ENCODE assay signal across 1 cellular context in the genomic region with DNA sequence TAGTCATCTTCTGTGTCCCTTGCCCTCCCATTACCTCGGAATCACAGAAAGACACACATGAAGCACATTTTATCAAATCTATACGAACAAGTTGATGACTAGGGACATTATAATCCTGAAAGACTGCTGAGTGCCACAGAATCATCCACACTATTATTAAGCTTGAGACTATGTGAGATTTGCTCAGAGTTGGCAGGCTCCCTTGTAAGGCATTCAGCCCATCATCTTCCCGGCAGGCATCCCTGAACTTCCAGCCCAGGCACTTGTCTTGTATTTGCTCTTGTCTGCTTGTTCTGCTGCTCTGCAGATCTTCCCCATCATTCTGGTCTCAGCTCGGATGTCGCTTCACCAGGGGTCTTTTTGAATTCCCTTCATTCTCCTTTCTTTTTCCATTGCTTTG.
TF ChIP-seq lines count a peak whose summit lies in the region.

No MANE protein-coding gene starts in this region.

TF ChIP-seq in GM23338, 12 proteins besides CTCF, POLR2A, EP300 and RAD21:
- TF ChIP-seq, protein P1, sequence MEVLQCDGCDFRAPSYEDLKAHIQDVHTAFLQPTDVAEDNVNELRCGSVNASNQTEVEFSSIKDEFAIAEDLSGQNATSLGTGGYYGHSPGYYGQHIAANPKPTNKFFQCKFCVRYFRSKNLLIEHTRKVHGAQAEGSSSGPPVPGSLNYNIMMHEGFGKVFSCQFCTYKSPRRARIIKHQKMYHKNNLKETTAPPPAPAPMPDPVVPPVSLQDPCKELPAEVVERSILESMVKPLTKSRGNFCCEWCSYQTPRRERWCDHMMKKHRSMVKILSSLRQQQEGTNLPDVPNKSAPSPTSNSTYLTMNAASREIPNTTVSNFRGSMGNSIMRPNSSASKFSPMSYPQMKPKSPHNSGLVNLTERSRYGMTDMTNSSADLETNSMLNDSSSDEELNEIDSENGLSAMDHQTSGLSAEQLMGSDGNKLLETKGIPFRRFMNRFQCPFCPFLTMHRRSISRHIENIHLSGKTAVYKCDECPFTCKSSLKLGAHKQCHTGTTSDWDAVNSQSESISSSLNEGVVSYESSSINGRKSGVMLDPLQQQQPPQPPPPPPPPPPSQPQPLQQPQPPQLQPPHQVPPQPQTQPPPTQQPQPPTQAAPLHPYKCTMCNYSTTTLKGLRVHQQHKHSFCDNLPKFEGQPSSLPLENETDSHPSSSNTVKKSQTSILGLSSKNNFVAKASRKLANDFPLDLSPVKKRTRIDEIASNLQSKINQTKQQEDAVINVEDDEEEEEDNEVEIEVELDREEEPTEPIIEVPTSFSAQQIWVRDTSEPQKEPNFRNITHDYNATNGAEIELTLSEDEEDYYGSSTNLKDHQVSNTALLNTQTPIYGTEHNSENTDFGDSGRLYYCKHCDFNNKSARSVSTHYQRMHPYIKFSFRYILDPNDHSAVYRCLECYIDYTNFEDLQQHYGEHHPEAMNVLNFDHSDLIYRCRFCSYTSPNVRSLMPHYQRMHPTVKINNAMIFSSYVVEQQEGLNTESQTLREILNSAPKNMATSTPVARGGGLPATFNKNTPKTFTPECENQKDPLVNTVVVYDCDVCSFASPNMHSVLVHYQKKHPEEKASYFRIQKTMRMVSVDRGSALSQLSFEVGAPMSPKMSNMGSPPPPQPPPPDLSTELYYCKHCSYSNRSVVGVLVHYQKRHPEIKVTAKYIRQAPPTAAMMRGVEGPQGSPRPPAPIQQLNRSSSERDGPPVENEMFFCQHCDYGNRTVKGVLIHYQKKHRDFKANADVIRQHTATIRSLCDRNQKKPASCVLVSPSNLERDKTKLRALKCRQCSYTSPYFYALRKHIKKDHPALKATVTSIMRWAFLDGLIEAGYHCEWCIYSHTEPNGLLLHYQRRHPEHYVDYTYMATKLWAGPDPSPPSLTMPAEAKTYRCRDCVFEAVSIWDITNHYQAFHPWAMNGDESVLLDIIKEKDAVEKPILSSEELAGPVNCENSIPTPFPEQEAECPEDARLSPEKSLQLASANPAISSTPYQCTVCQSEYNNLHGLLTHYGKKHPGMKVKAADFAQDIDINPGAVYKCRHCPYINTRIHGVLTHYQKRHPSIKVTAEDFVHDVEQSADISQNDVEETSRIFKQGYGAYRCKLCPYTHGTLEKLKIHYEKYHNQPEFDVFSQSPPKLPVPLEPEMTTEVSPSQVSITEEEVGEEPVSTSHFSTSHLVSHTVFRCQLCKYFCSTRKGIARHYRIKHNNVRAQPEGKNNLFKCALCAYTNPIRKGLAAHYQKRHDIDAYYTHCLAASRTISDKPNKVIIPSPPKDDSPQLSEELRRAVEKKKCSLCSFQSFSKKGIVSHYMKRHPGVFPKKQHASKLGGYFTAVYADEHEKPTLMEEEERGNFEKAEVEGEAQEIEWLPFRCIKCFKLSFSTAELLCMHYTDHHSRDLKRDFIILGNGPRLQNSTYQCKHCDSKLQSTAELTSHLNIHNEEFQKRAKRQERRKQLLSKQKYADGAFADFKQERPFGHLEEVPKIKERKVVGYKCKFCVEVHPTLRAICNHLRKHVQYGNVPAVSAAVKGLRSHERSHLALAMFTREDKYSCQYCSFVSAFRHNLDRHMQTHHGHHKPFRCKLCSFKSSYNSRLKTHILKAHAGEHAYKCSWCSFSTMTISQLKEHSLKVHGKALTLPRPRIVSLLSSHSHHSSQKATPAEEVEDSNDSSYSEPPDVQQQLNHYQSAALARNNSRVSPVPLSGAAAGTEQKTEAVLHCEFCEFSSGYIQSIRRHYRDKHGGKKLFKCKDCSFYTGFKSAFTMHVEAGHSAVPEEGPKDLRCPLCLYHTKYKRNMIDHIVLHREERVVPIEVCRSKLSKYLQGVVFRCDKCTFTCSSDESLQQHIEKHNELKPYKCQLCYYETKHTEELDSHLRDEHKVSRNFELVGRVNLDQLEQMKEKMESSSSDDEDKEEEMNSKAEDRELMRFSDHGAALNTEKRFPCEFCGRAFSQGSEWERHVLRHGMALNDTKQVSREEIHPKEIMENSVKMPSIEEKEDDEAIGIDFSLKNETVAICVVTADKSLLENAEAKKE (CRISPR knock-in tag; IDR thresholded peaks at IDR 0.05) = no peak
- TF ChIP-seq JUNB (IDR thresholded peaks at IDR 0.05; ENCODE audit: unreplicated experiment) (no peak), EZH2phosphoT487 (IDR thresholded peaks at IDR 0.05; ENCODE audit: unreplicated experiment) (no peak), ZNF331 (CRISPR knock-in tag; IDR thresholded peaks at IDR 0.05; ENCODE audit: low read depth) (no peak), STAT1 (IDR thresholded peaks at IDR 0.05; ENCODE audit: unreplicated experiment) (no peak), NANOG (IDR thresholded peaks at IDR 0.05; ENCODE audit: borderline replicate concordance) (no peak), CREB1 (CRISPR knock-in tag; IDR thresholded peaks at IDR 0.05; ENCODE audit: low read depth) (no peak), ZNF114 (CRISPR knock-in tag; IDR thresholded peaks at IDR 0.05) (no peak), POLR2AphosphoS5 (IDR thresholded peaks at IDR 0.05; ENCODE audit: low read depth) (no peak), EZH2 (IDR thresholded peaks at IDR 0.05; ENCODE audit: low read depth, unreplicated experiment) (no peak)
- TF ChIP-seq, protein P2, sequence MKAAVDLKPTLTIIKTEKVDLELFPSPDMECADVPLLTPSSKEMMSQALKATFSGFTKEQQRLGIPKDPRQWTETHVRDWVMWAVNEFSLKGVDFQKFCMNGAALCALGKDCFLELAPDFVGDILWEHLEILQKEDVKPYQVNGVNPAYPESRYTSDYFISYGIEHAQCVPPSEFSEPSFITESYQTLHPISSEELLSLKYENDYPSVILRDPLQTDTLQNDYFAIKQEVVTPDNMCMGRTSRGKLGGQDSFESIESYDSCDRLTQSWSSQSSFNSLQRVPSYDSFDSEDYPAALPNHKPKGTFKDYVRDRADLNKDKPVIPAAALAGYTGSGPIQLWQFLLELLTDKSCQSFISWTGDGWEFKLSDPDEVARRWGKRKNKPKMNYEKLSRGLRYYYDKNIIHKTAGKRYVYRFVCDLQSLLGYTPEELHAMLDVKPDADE (IDR thresholded peaks at IDR 0.05) = no peak
- TF ChIP-seq, protein P3, sequence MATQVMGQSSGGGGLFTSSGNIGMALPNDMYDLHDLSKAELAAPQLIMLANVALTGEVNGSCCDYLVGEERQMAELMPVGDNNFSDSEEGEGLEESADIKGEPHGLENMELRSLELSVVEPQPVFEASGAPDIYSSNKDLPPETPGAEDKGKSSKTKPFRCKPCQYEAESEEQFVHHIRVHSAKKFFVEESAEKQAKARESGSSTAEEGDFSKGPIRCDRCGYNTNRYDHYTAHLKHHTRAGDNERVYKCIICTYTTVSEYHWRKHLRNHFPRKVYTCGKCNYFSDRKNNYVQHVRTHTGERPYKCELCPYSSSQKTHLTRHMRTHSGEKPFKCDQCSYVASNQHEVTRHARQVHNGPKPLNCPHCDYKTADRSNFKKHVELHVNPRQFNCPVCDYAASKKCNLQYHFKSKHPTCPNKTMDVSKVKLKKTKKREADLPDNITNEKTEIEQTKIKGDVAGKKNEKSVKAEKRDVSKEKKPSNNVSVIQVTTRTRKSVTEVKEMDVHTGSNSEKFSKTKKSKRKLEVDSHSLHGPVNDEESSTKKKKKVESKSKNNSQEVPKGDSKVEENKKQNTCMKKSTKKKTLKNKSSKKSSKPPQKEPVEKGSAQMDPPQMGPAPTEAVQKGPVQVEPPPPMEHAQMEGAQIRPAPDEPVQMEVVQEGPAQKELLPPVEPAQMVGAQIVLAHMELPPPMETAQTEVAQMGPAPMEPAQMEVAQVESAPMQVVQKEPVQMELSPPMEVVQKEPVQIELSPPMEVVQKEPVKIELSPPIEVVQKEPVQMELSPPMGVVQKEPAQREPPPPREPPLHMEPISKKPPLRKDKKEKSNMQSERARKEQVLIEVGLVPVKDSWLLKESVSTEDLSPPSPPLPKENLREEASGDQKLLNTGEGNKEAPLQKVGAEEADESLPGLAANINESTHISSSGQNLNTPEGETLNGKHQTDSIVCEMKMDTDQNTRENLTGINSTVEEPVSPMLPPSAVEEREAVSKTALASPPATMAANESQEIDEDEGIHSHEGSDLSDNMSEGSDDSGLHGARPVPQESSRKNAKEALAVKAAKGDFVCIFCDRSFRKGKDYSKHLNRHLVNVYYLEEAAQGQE (IDR thresholded peaks at IDR 0.05; ENCODE audit: unreplicated experiment) = no peak
